12 cellular contexts compared by ENCODE assay signal in the genomic region with DNA sequence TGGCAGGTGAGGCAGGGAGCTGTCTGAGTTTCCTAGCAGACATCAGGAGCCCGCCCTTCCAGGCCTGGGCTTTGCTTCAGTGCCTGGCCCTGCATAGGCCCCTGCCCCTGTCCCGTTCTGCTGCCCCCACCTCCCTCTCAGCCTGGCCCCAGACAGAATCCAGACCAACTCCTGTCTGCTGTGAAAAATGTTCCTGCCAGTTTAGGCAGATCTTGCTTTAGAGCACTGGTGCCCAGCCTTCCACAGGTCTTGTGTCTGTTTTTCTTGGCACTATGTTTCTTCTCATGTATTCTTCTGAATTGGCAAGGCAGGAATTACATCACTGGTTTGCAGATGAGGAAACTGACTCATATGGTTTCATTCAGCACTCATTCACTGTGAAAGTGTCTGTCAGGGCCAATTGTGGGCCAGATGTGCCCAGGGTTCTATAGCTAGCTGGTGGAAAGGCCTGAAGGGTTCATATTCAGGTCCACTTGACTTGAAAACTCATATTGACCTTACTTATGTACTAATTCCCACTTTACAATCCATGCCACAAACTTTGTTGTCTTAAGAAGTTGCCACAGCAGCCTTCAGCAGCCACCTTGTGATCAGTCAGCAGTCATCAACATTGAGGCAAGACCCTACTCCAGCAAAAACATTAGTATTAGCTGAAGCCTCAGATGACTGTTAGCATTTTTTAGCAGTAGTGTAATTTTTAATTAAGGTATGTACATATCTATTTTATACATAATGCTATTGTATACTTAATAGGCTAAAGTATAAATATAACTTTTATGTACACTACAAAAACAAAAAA. TPM values are rescaled to one million over a fixed set of nuclear protein-coding genes. Genes with fewer than 3 reads are reported as not detected.
DNase-seq lines count a peak whose midpoint lies in the region; TF ChIP-seq lines count a peak whose summit lies in the region.
"Had no signal": no experiment of that assay in that cellular context is flagged by ENCODE, and none has a peak within 500 bp of the region (broad histone marks: within the 10 kb centered on the region; RNA-seq: fewer than 3 reads in every experiment).

No MANE protein-coding gene starts in this region.

- no peaks in the 10 kb centered on the region for H3K36me3 Mint-ChIP-seq in activated CD4-positive, alpha-beta T cell treated with anti-CD3 and anti-CD28 coated beads, Interleukin-2, amount 10 ng/mL, durations not matched to agents 24 days and 14 days (ENCODE audit: low read depth)

- peaks cover 24% of the 10 kb centered on the region; the same call in 1 of the 2 replicates for H3K27me3 ChIP-seq in SK-N-SH (ENCODE audit: insufficient read depth)
- peaks cover 0 to 13% (median 0%) of the 10 kb centered on the region in 3 experiments for H3K27me3 ChIP-seq in neuronal stem cell (ENCODE audit: control insufficient read depth in 3 of 3, insufficient read depth in 3 of 3, low read depth in 1 of 3, low read length in 3 of 3)
- H3K27me3 ChIP-seq: testis had no signal

- H3K23ac ChIP-seq in neuronal stem cell (ENCODE audit: low read depth, low read length, poor library complexity), result no peak overlapping the region

- no peak overlapping the region for H2BK15ac ChIP-seq in neuronal stem cell (ENCODE audit: low read length)

- no peaks in the 10 kb centered on the region for H3K36me3 ChIP-seq in SK-N-SH (replicated peaks in 1 of 2; ENCODE audit: control insufficient read depth in 1 of 2, insufficient read depth in 2 of 2, low read length in 1 of 2)
- no peaks in the 10 kb centered on the region for H3K36me3 ChIP-seq in neuronal stem cell (replicated peaks in 1 of 2; ENCODE audit: control insufficient read depth in 2 of 2, insufficient read depth in 2 of 2, low read length in 2 of 2)
- H3K36me3 ChIP-seq: sigmoid colon had no signal

- no peak overlapping the region for H2BK120ac ChIP-seq in neuronal stem cell (ENCODE audit: low read depth, low read length)

- CTCF ChIA-PET in SK-N-SH (lab: Yijun Ruan, JAX), result interaction anchor here (1.1 kb wide), 1 partner anchor 25 kb away, joined by 3 read pairs; no protein-coding TSS in a partner anchor

- no peaks in the 10 kb centered on the region for H3K9me3 Mint-ChIP-seq in activated CD4-positive, alpha-beta T cell treated with anti-CD3 and anti-CD28 coated beads, Interleukin-2, amount 10 ng/mL, durations not matched to agents 24 days and 14 days

- peaks cover 38% of the 10 kb centered on the region for H3K4me1 Mint-ChIP-seq in activated CD4-positive, alpha-beta T cell treated with anti-CD3 and anti-CD28 coated beads, Interleukin-2, amount 10 ng/mL, durations not matched to agents 24 days and 14 days

- TF ChIP-seq EP300 in SK-N-SH (IDR thresholded peaks at IDR 0.05; ENCODE audit: borderline replicate concordance in 1 of 2, low read depth in 1 of 2, low read length in 1 of 2), result no peak

- no peak overlapping the region for H2BK12ac ChIP-seq in neuronal stem cell (ENCODE audit: low read length)

- WGBS in SK-N-SH (ENCODE audit: low lambda C conversion rate), result no CpG with 5 or more reads among the region's 2 CpGs
- no CpG with 5 or more reads among the region's 2 CpGs for WGBS in neuronal stem cell (ENCODE audit: extremely low coverage in 2 of 2, insufficient read length in 2 of 2, insufficient replicate concordance in 1 of 2), 2 donors

- H3K9me3 ChIP-seq in SK-N-SH (no peaks in the 10 kb centered on the region), neuronal stem cell (replicated peaks in 1 of 2; ENCODE audit: control insufficient read depth in 2 of 2, insufficient read depth in 1 of 2, low read depth in 1 of 2, low read length in 2 of 2) (no peaks in the 10 kb centered on the region)
- H3K9me3 ChIP-seq: sigmoid colon, testis had no signal

- H3F3A ChIP-seq in SK-N-SH (replicated peaks; ENCODE audit: insufficient read depth), result peaks cover 6% of the 10 kb centered on the region

- H3K4ac ChIP-seq in neuronal stem cell (ENCODE audit: low read length), result no peak overlapping the region

- TF ChIP-seq CTCF in SK-N-SH (IDR thresholded peaks at IDR 0.05) (no peak), epithelial cell of proximal tubule (conservative IDR thresholded peaks at IDR 0.05; ENCODE audit: low read depth, low read length) (no peak)

- POLR2A ChIA-PET in SK-N-SH (lab: Yijun Ruan, JAX), result no interaction called here

- peak; percentile 62 for DNase-seq in activated CD4-positive, alpha-beta T cell treated with anti-CD3 and anti-CD28 coated beads, Interleukin-2, amount 10 ng/mL, durations not matched to agents 24 days and 14 days
- no peak for DNase-seq in activated CD4-positive, alpha-beta T cell treated with anti-CD3 and anti-CD28 coated beads for 4 hours
- DNase-seq in SK-N-SH (no peak), epithelial cell of proximal tubule (ENCODE audit: low read depth) (peak; percentile 85), renal cortical epithelial cell (ENCODE audit: low read depth) (peak; percentile 97), mucosa of gallbladder (ENCODE audit: low spot score) (no peak), neuronal stem cell (ENCODE audit: low spot score) (no peak), NCI-H1092 (lab: John Stamatoyannopoulos, UW) (no peak)
- DNase-seq: hippocampal formation, sigmoid colon, testis had no signal

- no peak for TF ChIP-seq RAD21 in SK-N-SH (IDR thresholded peaks at IDR 0.05; ENCODE audit: low read length)

- H3K4me3 ChIP-seq in SK-N-SH (ENCODE audit: low read depth in 2 of 2, low read length in 1 of 2) (no peak overlapping the region), epithelial cell of proximal tubule (ENCODE audit: low read depth, low read length) (peak overlapping the region; percentile 25), neuronal stem cell (ENCODE audit: low read length in 2 of 2) (no peak overlapping the region)
- H3K4me3 ChIP-seq: sigmoid colon, testis had no signal

- peak overlapping the region; percentile 60 for H3K4me2 ChIP-seq in SK-N-SH
- no peak overlapping the region for H3K4me2 ChIP-seq in neuronal stem cell (ENCODE audit: insufficient read depth, low read length, poor library complexity, severe bottlenecking)

- H3K18ac ChIP-seq in neuronal stem cell (ENCODE audit: low read length), result no peak overlapping the region

- H2AK5ac ChIP-seq in neuronal stem cell (ENCODE audit: low read depth, low read length), result no peak overlapping the region

- no peak overlapping the region for H4K8ac ChIP-seq in neuronal stem cell (ENCODE audit: low read depth, low read length)

- H3K27me3 Mint-ChIP-seq in activated CD4-positive, alpha-beta T cell treated with anti-CD3 and anti-CD28 coated beads, Interleukin-2, amount 10 ng/mL, durations not matched to agents 24 days and 14 days, result peaks cover 2% of the 10 kb centered on the region

- peak overlapping the region in 1 of 2 experiments; percentile 36; a peak in 1 of 4 replicates for H3K27ac ChIP-seq in SK-N-SH (ENCODE audit: low read depth in 2 of 2, low read length in 1 of 2)
- no peak overlapping the region for H3K27ac ChIP-seq in neuronal stem cell (replicated peaks; ENCODE audit: low read length)
- H3K27ac ChIP-seq: HL-60, sigmoid colon, testis had no signal

- H2BK5ac ChIP-seq in neuronal stem cell (ENCODE audit: low read length), result no peak overlapping the region

- H3K79me2 ChIP-seq in SK-N-SH (ENCODE audit: insufficient read depth), result no peaks in the 10 kb centered on the region

- no peak overlapping the region for H3K4me3 Mint-ChIP-seq in activated CD4-positive, alpha-beta T cell treated with anti-CD3 and anti-CD28 coated beads, Interleukin-2, amount 10 ng/mL, durations not matched to agents 24 days and 14 days

- no peak overlapping the region for H3K14ac ChIP-seq in neuronal stem cell (ENCODE audit: low read length)

- no peaks in the 10 kb centered on the region for H4K20me1 ChIP-seq in SK-N-SH (ENCODE audit: insufficient read depth)

- H3K4me1 ChIP-seq in SK-N-SH (ENCODE audit: control insufficient read depth in 1 of 2, insufficient read depth in 2 of 2, low read depth in 1 of 2, low read length in 1 of 2), result no peaks in the 10 kb centered on the region
- H3K4me1 ChIP-seq in neuronal stem cell (ENCODE audit: control insufficient read depth in 2 of 2, insufficient read depth in 1 of 2, low read depth in 1 of 2, low read length in 2 of 2), result peaks cover 1 to 3% of the 10 kb centered on the region in 2 donors
- H3K4me1 ChIP-seq: sigmoid colon, testis had no signal

- no peak overlapping the region for H4K91ac ChIP-seq in neuronal stem cell (ENCODE audit: low read depth, low read length, poor library complexity)

- H3K79me1 ChIP-seq in neuronal stem cell (ENCODE audit: low read depth, low read length), result no peaks in the 10 kb centered on the region

- H3K9ac ChIP-seq in SK-N-SH, result no peak overlapping the region
- H3K9ac ChIP-seq in neuronal stem cell (ENCODE audit: low read depth, low read length, poor library complexity), result no peak overlapping the region

- H2AFZ ChIP-seq in SK-N-SH (ENCODE audit: low read depth) (no peak overlapping the region), neuronal stem cell (ENCODE audit: low read length) (no peak overlapping the region)

- no peaks in the 10 kb centered on the region for H3K9me2 ChIP-seq in SK-N-SH

- intact Hi-C loops in activated CD4-positive, alpha-beta T cell treated with anti-CD3 and anti-CD28 coated beads, Interleukin-2, amount 10 ng/mL, durations not matched to agents 24 days and 14 days (cut with micrococcal nuclease), result loop anchor here (1.0 kb wide), 1 partner anchor 10 kb away; no protein-coding TSS in a partner anchor

- peak overlapping the region; percentile 65 for H3K27ac Mint-ChIP-seq in activated CD4-positive, alpha-beta T cell treated with anti-CD3 and anti-CD28 coated beads, Interleukin-2, amount 10 ng/mL, durations not matched to agents 24 days and 14 days

TF ChIP-seq in SK-N-SH, 30 proteins besides CTCF, POLR2A, EP300 and RAD21 (continues in another document):
- TF ChIP-seq, protein P1, sequence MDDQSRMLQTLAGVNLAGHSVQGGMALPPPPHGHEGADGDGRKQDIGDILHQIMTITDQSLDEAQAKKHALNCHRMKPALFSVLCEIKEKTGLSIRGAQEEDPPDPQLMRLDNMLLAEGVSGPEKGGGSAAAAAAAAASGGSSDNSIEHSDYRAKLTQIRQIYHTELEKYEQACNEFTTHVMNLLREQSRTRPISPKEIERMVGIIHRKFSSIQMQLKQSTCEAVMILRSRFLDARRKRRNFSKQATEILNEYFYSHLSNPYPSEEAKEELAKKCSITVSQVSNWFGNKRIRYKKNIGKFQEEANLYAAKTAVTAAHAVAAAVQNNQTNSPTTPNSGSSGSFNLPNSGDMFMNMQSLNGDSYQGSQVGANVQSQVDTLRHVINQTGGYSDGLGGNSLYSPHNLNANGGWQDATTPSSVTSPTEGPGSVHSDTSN (IDR thresholded peaks at IDR 0.05), result peak; percentile 60
- TF ChIP-seq RCOR1 (IDR thresholded peaks at IDR 0.05; ENCODE audit: low read length) (no peak), NFIC (IDR thresholded peaks at IDR 0.05; ENCODE audit: borderline replicate concordance) (peak; percentile 61)

RNA-seq across cellular contexts. Expression of a gene that starts 40.5 kb away (rescaled TPM):
- 254 and 270 TPM in 2 replicates for total RNA-seq in activated CD4-positive, alpha-beta T cell treated with anti-CD3 and anti-CD28 coated beads, Interleukin-2, amount 10 ng/mL, durations not matched to agents 24 days and 14 days
- polyA plus RNA-seq in SK-N-SH (2012; rRNA removed), result 0.28 and 0.31 TPM in 2 replicates
- polyA plus RNA-seq in SK-N-SH (2012; cell fraction: cytosol; rRNA removed), result 0.07 and 0.08 TPM in 2 replicates
- polyA plus RNA-seq in SK-N-SH (2012; cell fraction: nucleus; rRNA removed), result 0.25 and 0.34 TPM in 2 replicates
- total RNA-seq in epithelial cell of proximal tubule (2.5 and 2.8 TPM in 2 replicates), renal cortical epithelial cell (7.8 and 25.9 TPM in 2 replicates), mucosa of gallbladder (87.3 TPM)
- polyA plus RNA-seq in neuronal stem cell (2013, experiment 1 of 2), result 2.6 TPM
- polyA plus RNA-seq in neuronal stem cell (2013, experiment 2 of 2), result 2.2 TPM

Comparison
In these comparisons a context has a peak if more than half of its experiments do, and no peak if none do; other contexts are left out.
1. DNase-seq: peak in activated CD4-positive, alpha-beta T cell treated with anti-CD3 and anti-CD28 coated beads, Interleukin-2, amount 10 ng/mL, durations not matched to agents 24 days and 14 days (single experiment), epithelial cell of proximal tubule (single experiment) and renal cortical epithelial cell (single experiment); none in activated CD4-positive, alpha-beta T cell treated with anti-CD3 and anti-CD28 coated beads for 4 hours (0 of 2), SK-N-SH (single experiment), mucosa of gallbladder (single experiment), neuronal stem cell (single experiment) and NCI-H1092 (single experiment).